ENCODE assay signal across 25 cellular contexts in genomic region chr6:34018026-34018425, GRCh38.
"Had no signal": no experiment of that assay in that cellular context is flagged by ENCODE, and none has a peak within 500 bp of the region (broad histone marks: within the 10 kb centered on the region; RNA-seq: fewer than 3 reads in every experiment).

No MANE protein-coding gene starts in this region.

- H3K4me1 Mint-ChIP-seq: naive B cell; stimulated activated naive B cell treated with anti-CD40 and anti-IgM and Interleukin-4, amounts not matched to agents 10 μg/mL and 1 μg/mL and 100 μg/mL, for 72 hours had no signal

- H3K27me3 Mint-ChIP-seq: stimulated activated naive CD8-positive, alpha-beta T cell treated with anti-CD3 and anti-CD28 coated beads, Interleukin-15, Interleukin-2, amounts not matched to agents 100 ng/mL and 50 ng/mL, for 24 hours had no signal

- H3K36me3 Mint-ChIP-seq: mesothelial cell of epicardium; naive B cell; natural killer cell treated with Interleukin-12 subunit alpha and Interleukin-12 subunit beta and Interleukin-15 and Interleukin-18, amount 100 ng/mL, for 72 hours; stimulated activated naive B cell treated with anti-CD40 and anti-IgM and Interleukin-4, amounts not matched to agents 10 μg/mL and 1 μg/mL and 100 μg/mL, for 72 hours had no signal

- H2AFZ ChIP-seq: parathyroid adenoma had no signal

- H3K27me3 ChIP-seq: neutrophil, right lobe of liver, tibial nerve, uterus had no signal

- H3K9ac ChIP-seq: parathyroid adenoma had no signal

- H3K4me3 ChIP-seq: esophagus squamous epithelium, left lung, mucosa of descending colon, right lobe of liver, thoracic aorta, tibial nerve, upper lobe of right lung, uterus had no signal

- H3K9me3 Mint-ChIP-seq: effector memory CD8-positive, alpha-beta T cell; mesothelial cell of epicardium; natural killer cell treated with Interleukin-12 subunit alpha and Interleukin-12 subunit beta and Interleukin-15 and Interleukin-18, amount 100 ng/mL, for 72 hours; stimulated activated naive B cell treated with anti-CD40 and anti-IgM and Interleukin-4, amounts not matched to agents 10 μg/mL and 1 μg/mL and 100 μg/mL, for 72 hours; stimulated activated naive CD8-positive, alpha-beta T cell treated with anti-CD3 and anti-CD28 coated beads, Interleukin-15, Interleukin-2, amounts not matched to agents 100 ng/mL and 50 ng/mL, for 24 hours had no signal

- DNase-seq: cortex of kidney; effector memory CD8-positive, alpha-beta T cell; erythroblast; esophagus squamous epithelium; head of caudate nucleus; left cardiac atrium; left lung; mesenchymal stem cell; mucosa of descending colon; naive B cell; right lobe of liver; small intestine; stimulated activated CD4-positive, alpha-beta T cell treated with anti-CD3 and anti-CD28 coated beads, Interleukin-15, amount 100 ng/mL, for 24 hours; stimulated activated CD4-positive, alpha-beta T cell treated with anti-CD3 and anti-CD28 coated beads, Interleukin-2, amount 100 ng/mL, for 48 hours; stimulated activated naive B cell treated with anti-CD40 and anti-IgM and Interleukin-4, amounts not matched to agents 10 μg/mL and 1 μg/mL and 100 μg/mL, for 72 hours; upper lobe of right lung; uterus had no signal

- H3K4me1 ChIP-seq: esophagus squamous epithelium, left lung, parathyroid adenoma, right lobe of liver, tibial nerve, upper lobe of right lung, uterus had no signal

- H3K27ac ChIP-seq: esophagus squamous epithelium, left lung, neutrophil, parathyroid adenoma, right lobe of liver, thoracic aorta, tibial nerve, upper lobe of right lung, uterus had no signal

- H3K4me3 Mint-ChIP-seq: effector memory CD8-positive, alpha-beta T cell; mesothelial cell of epicardium; natural killer cell treated with Interleukin-12 subunit alpha and Interleukin-12 subunit beta and Interleukin-15 and Interleukin-18, amount 100 ng/mL, for 72 hours; stimulated activated naive B cell treated with anti-CD40 and anti-IgM and Interleukin-4, amounts not matched to agents 10 μg/mL and 1 μg/mL and 100 μg/mL, for 72 hours; stimulated activated naive CD8-positive, alpha-beta T cell treated with anti-CD3 and anti-CD28 coated beads, Interleukin-15, Interleukin-2, amounts not matched to agents 100 ng/mL and 50 ng/mL, for 24 hours had no signal

- H3K36me3 ChIP-seq: esophagus squamous epithelium, left lung, neutrophil, right lobe of liver, thoracic aorta, tibial nerve, upper lobe of right lung, uterus had no signal

- H3K27ac Mint-ChIP-seq: effector memory CD8-positive, alpha-beta T cell; mesothelial cell of epicardium; naive B cell; natural killer cell treated with Interleukin-12 subunit alpha and Interleukin-12 subunit beta and Interleukin-15 and Interleukin-18, amount 100 ng/mL, for 72 hours; progenitor cell of endocrine pancreas; stimulated activated naive B cell treated with anti-CD40 and anti-IgM and Interleukin-4, amounts not matched to agents 10 μg/mL and 1 μg/mL and 100 μg/mL, for 72 hours; stimulated activated naive CD8-positive, alpha-beta T cell treated with anti-CD3 and anti-CD28 coated beads, Interleukin-15, Interleukin-2, amounts not matched to agents 100 ng/mL and 50 ng/mL, for 24 hours had no signal

- H3K9me3 ChIP-seq: esophagus squamous epithelium, mucosa of descending colon, neutrophil, right lobe of liver, thoracic aorta, tibial nerve, upper lobe of right lung, uterus had no signal

- H3K79me2 ChIP-seq: parathyroid adenoma had no signal
